In genomic region chr2:47036489-47036769, GRCh38 we compare ENCODE assay signal across 13 cellular contexts.
DNase-seq lines count a peak whose midpoint lies in the region; ATAC-seq and TF ChIP-seq lines count a peak whose summit lies in the region.
"Had no signal": no experiment of that assay in that cellular context is flagged by ENCODE, and none has a peak within 500 bp of the region (broad histone marks: within the 10 kb centered on the region; RNA-seq: fewer than 3 reads in every experiment).

No MANE protein-coding gene starts in this region.

- H3K36me3 Mint-ChIP-seq in CD14-positive monocyte (peaks cover 67 to 85% of the 10 kb centered on the region in 2 donors), chondrocyte (ENCODE audit: low read depth) (peaks cover 13% of the 10 kb centered on the region), T-cell (peaks cover 28% of the 10 kb centered on the region)

- H3K9ac ChIP-seq in HCT116 (ENCODE audit: low read length) = peak overlapping the region; percentile 75
- H3K9ac ChIP-seq: parathyroid adenoma had no signal

- H3K4me1 Mint-ChIP-seq in CD14-positive monocyte (peaks cover 72% of the 10 kb centered on the region), chondrocyte (ENCODE audit: low read depth) (peaks cover 63% of the 10 kb centered on the region), T-cell (peaks cover 8 to 16% (median 14%) of the 10 kb centered on the region in 3 donors)

- no peak for TF ChIP-seq RAD21 in HCT116 (IDR thresholded peaks at IDR 0.05; ENCODE audit: low read depth)

- H4K20me1 ChIP-seq in HCT116 (ENCODE audit: insufficient read depth) = no peaks in the 10 kb centered on the region
- no peaks in the 10 kb centered on the region for H4K20me1 ChIP-seq in osteoblast (ENCODE audit: insufficient read depth, low read length)

- peaks cover 0 to 2% (median 0%) of the 10 kb centered on the region in 3 donors for H3K27me3 Mint-ChIP-seq in CD14-positive monocyte (ENCODE audit: low read depth in 3 of 3)
- no peaks in the 10 kb centered on the region for H3K27me3 Mint-ChIP-seq in chondrocyte (ENCODE audit: low read depth)
- no peaks in the 10 kb centered on the region for H3K27me3 Mint-ChIP-seq in T-cell

- POLR2A ChIA-PET in HCT116 (lab: Charles Lee) (no interaction called here), T-cell (lab: Charles Lee) (no interaction called here)

- H3K27ac Mint-ChIP-seq in CD14-positive monocyte (peak overlapping the region; percentile 96 to 100 (median 98)), chondrocyte (ENCODE audit: unreplicated experiment) (peak overlapping the region; percentile 47), T-cell (no peak overlapping the region)

- DNase-seq in CD14-positive monocyte (ENCODE audit: low spot score) (no peak), HCT116 (ENCODE audit: low read depth, low spot score) (no peak), chondrocyte (ENCODE audit: low spot score) (no peak), osteoblast (ENCODE audit: insufficient read length, low spot score, missing footprints) (no peak), NCI-H524 treated with DMSO at 0.1 percent for 48 hours (lab: John Stamatoyannopoulos, UW) (no peak), T-cell (no peak), cerebellar cortex (ENCODE audit: low spot score) (no peak)
- no peak for DNase-seq in activated CD8-positive, alpha-beta memory T cell treated with anti-CD3 and anti-CD28 coated beads for 24 hours
- DNase-seq: effector memory CD4-positive, alpha-beta T cell; NCI-H187 treated with DMSO at 0.1 percent for 48 hours; stimulated activated CD4-positive, alpha-beta T cell treated with anti-CD3 and anti-CD28 coated beads, Interleukin-2, amount 100 ng/mL, for 24 hours; stimulated activated naive CD4-positive, alpha-beta T cell treated with Interleukin-2 at 50 U/mL for 16 hours had no signal

- BruUV-seq in HCT116 (replicated peaks; lab: Mats Ljungman, UMichigan) = no TSS peak

- H3K9me3 ChIP-seq in HCT116 (ENCODE audit: control insufficient read depth in 1 of 2, insufficient read depth in 1 of 2, low read depth in 1 of 2, low read length in 2 of 2) (no peaks in the 10 kb centered on the region), osteoblast (ENCODE audit: low read depth, low read length) (no peaks in the 10 kb centered on the region)

- H3K4me1 ChIP-seq in HCT116 (ENCODE audit: control insufficient read depth in 1 of 2, insufficient read depth in 2 of 2, low read length in 2 of 2) (peaks cover 64 to 93% of the 10 kb centered on the region in 2 experiments), osteoblast (ENCODE audit: insufficient read depth, low read length) (peaks cover 42% of the 10 kb centered on the region)

- H3K4me2 ChIP-seq in HCT116 (ENCODE audit: low read length) (0 out of 2 replicates have a peak overlapping the region, but pooled peaks have one; percentile 67), osteoblast (ENCODE audit: insufficient read depth, low read length) (no peak overlapping the region)

- H3K9me3 Mint-ChIP-seq in CD14-positive monocyte (no peaks in the 10 kb centered on the region), chondrocyte (ENCODE audit: low read depth) (no peaks in the 10 kb centered on the region), T-cell (no peaks in the 10 kb centered on the region)

- ATAC-seq in HCT116 = no peak
- ATAC-seq in T-cell (replicated peaks in 1 of 4) = no peak

- H3K27ac ChIP-seq in HCT116 (ENCODE audit: low read depth, low read length) = peak overlapping the region; percentile 86; the same call in 1 of the 2 replicates
- peak overlapping the region; percentile 100 for H3K27ac ChIP-seq in osteoblast (ENCODE audit: low read depth, low read length)
- H3K27ac ChIP-seq: parathyroid adenoma had no signal

- RAD21 ChIA-PET in HCT116 (lab: Charles Lee; ENCODE audit: low non-redundant PET in 1 of 2, low total read pairs in 2 of 2, uncharacterized antibody in 2 of 2, unreplicated experiment in 2 of 2) = interaction anchor here in 1 of 2 experiments (0.7 kb wide), 1 partner anchor 49 kb away, joined by 3 read pairs; no protein-coding TSS in a partner anchor

- intact Hi-C loops in CD14-positive monocyte (cut with micrococcal nuclease) (no loop called here), HCT116 (cut with micrococcal nuclease) (no loop called here)

- H3K27me3 ChIP-seq in HCT116 (ENCODE audit: insufficient read depth, low read length) (no peaks in the 10 kb centered on the region), osteoblast (ENCODE audit: insufficient read depth, low read length) (no peaks in the 10 kb centered on the region)

- CTCF ChIA-PET in HCT116 (lab: Charles Lee) = interaction anchor here (1.1 kb wide), 1 partner anchor 20 kb away, joined by 3 read pairs; no protein-coding TSS in a partner anchor
- CTCF ChIA-PET in T-cell (lab: Charles Lee) = no interaction called here

- H3K4me3 Mint-ChIP-seq in CD14-positive monocyte (no peak overlapping the region), chondrocyte (ENCODE audit: unreplicated experiment) (no peak overlapping the region), T-cell (no peak overlapping the region)

- H3K4me3 ChIP-seq in HCT116 (replicated peaks in 1 of 2; ENCODE audit: low read depth in 1 of 2, low read length in 2 of 2) = no peak overlapping the region
- H3K4me3 ChIP-seq in osteoblast (ENCODE audit: insufficient read depth, low read length) = no peak overlapping the region

- no peak for TF ChIP-seq POLR2A in HCT116 (IDR thresholded peaks at IDR 0.05; ENCODE audit: borderline replicate concordance, extremely low read depth, insufficient read depth, insufficient read length)

- no peaks in the 10 kb centered on the region for H3K9me2 ChIP-seq in HCT116 (ENCODE audit: insufficient read depth)

- H3K36me3 ChIP-seq in HCT116 (ENCODE audit: control insufficient read depth in 1 of 2, insufficient read depth in 2 of 2, low read length in 2 of 2) (no peaks in the 10 kb centered on the region), osteoblast (ENCODE audit: insufficient read depth, low read length) (peaks cover 74% of the 10 kb centered on the region)

- TF ChIP-seq CTCF in CD14-positive monocyte (IDR thresholded peaks at IDR 0.05) (no peak), HCT116 (IDR thresholded peaks at IDR 0.05 in 2 of 3, conservative IDR thresholded peaks at IDR 0.05 in 1 of 3; ENCODE audit: borderline replicate concordance in 1 of 3, insufficient read depth in 1 of 3, low read depth in 2 of 3, low read length in 2 of 3) (no peak), chondrocyte (IDR thresholded peaks at IDR 0.05) (no peak), osteoblast (IDR thresholded peaks at IDR 0.05; ENCODE audit: extremely low read depth, low read depth, low read length) (no peak)

- H3K79me2 ChIP-seq in HCT116 (ENCODE audit: insufficient read depth, low read length) = no peaks in the 10 kb centered on the region
- peaks cover 3% of the 10 kb centered on the region for H3K79me2 ChIP-seq in osteoblast (ENCODE audit: insufficient read depth, low read length)
- H3K79me2 ChIP-seq: parathyroid adenoma had no signal

- H2AFZ ChIP-seq in HCT116 (ENCODE audit: low read depth, low read length, poor library complexity, severe bottlenecking) (no peak overlapping the region), osteoblast (ENCODE audit: low read length) (no peak overlapping the region)
- H2AFZ ChIP-seq: parathyroid adenoma had no signal

TF ChIP-seq in HCT116, 20 proteins besides CTCF, POLR2A, EP300 and RAD21 (continues in another document):
- TF ChIP-seq SP1 (IDR thresholded peaks at IDR 0.05; ENCODE audit: low read depth) (no peak), EZH2phosphoT487 (IDR thresholded peaks at IDR 0.05; ENCODE audit: borderline replicate concordance) (no peak), JUND (IDR thresholded peaks at IDR 0.05) (no peak), REST (IDR thresholded peaks at IDR 0.05; ENCODE audit: low read depth) (no peak), EZH2 (IDR thresholded peaks at IDR 0.05) (no peak), SRF (IDR thresholded peaks at IDR 0.05; ENCODE audit: low read depth) (no peak), MAX (IDR thresholded peaks at IDR 0.05) (no peak), CEBPB (IDR thresholded peaks at IDR 0.05; ENCODE audit: low read depth) (no peak), SIN3A (IDR thresholded peaks at IDR 0.05; ENCODE audit: low read depth) (no peak), EGR1 (IDR thresholded peaks at IDR 0.05; ENCODE audit: low read depth) (no peak), POLR2AphosphoS5 (IDR thresholded peaks at IDR 0.05; ENCODE audit: low read depth, low read length) (no peak), ZNF274 (IDR thresholded peaks at IDR 0.05; ENCODE audit: low read depth, low read length) (no peak), YY1 (IDR thresholded peaks at IDR 0.05; ENCODE audit: extremely low read depth, insufficient replicate concordance, low read depth, low read length) (no peak), FOSL1 (IDR thresholded peaks at IDR 0.05; ENCODE audit: low read depth) (no peak), TCF7L2 (IDR thresholded peaks at IDR 0.05; ENCODE audit: borderline replicate concordance, extremely low read depth, insufficient read depth, insufficient read length) (no peak), ZFX (IDR thresholded peaks at IDR 0.05) (no peak)

Comparison
In these comparisons a context has a peak if more than half of its experiments do, and no peak if none do; other contexts are left out.
1. H3K27ac Mint-ChIP-seq: peak in CD14-positive monocyte (7 of 7) and chondrocyte (single experiment); none in T-cell (0 of 2).